In the genomic region with DNA sequence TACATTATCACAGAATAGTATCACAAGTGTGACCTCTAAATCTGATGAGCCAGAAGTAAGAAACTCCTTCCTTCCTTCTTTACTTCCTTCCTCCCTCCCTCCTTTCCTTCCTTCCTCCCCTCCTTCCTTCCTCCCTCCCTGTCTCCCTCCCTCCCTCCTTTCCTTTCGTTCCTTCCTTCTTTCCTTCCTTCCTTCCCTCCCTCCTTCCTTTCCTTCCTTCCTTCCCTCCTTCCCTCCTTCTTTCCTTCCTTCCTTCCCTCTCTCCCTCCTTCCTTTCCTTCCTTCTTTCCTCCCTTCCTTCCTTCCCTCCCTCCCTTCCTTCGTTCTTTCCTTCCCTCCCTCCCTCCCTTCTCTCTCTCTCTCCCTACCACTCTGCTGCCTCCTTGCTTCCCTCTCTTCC, we compare ENCODE assay signal across 8 cellular contexts.
"Had no signal": no experiment of that assay in that cellular context is flagged by ENCODE, and none has a peak within 500 bp of the region (broad histone marks: within the 10 kb centered on the region; RNA-seq: fewer than 3 reads in every experiment).

No MANE protein-coding gene starts in this region.

- H3K9me3 Mint-ChIP-seq: GM23338 had no signal

- H3K4me3 ChIP-seq: GM23338, HAP-1 had no signal

- H3K4me1 Mint-ChIP-seq: GM23338, IgD-negative memory B cell had no signal

- H2AFZ ChIP-seq: GM23338 had no signal

- H3K9ac ChIP-seq: KMS-11 had no signal

- H3K4me3 Mint-ChIP-seq: GM23338, IgD-negative memory B cell had no signal

- H3K27ac ChIP-seq: HL-60, KMS-11 had no signal

- H3K27me3 Mint-ChIP-seq: IgD-negative memory B cell had no signal

- H3K4me1 ChIP-seq: HAP-1 had no signal

- DNase-seq: H7, KBM-7 had no signal

- H3K36me3 ChIP-seq: HAP-1 had no signal

- H3K9me3 ChIP-seq: HAP-1 had no signal

- H3K27ac Mint-ChIP-seq: GM23338, IgD-negative memory B cell had no signal

- ATAC-seq: GM23338, HCT116 had no signal

- H3K4me2 ChIP-seq: GM23338, KMS-11 had no signal
